Comparison of ENCODE assay signal across 9 cellular contexts in the genomic region with DNA sequence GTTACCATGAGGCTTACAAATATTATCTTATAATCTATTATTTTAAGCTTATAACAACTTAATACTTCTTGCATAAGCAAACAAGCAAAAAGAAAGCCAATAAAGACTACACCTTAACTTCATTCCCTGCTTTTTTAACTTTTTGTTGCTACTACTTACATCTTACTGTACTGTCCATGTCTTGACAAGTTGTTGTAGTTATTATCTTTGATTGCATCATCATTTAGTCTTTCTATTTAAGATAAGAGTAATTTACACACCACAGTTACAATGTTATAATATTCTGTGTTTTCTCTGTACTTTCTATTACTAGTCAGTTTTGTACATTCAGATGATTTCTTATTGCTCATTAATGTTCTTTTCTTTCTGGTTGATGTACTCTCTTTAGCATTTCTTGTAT.
"Had no signal": no experiment of that assay in that cellular context is flagged by ENCODE, and none has a peak within 500 bp of the region (broad histone marks: within the 10 kb centered on the region; RNA-seq: fewer than 3 reads in every experiment).

No MANE protein-coding gene starts in this region.

- H3K9me3 ChIP-seq: HAP-1 had no signal

- H3K4me2 ChIP-seq: KMS-11 had no signal

- H3K36me3 ChIP-seq: HAP-1 had no signal

- FAIRE-seq: HTR-8/SVneo had no signal

- H3K27ac ChIP-seq: GM23248, KMS-11 had no signal

- H2AFZ ChIP-seq: GM23248 had no signal

- H3K9ac ChIP-seq: GM23248, KMS-11 had no signal

- ATAC-seq: HCT116 had no signal

- H3K4me3 ChIP-seq: GM23248, HAP-1 had no signal

- H3K4me1 ChIP-seq: HAP-1 had no signal

- DNase-seq: GM23248, GOT3, H7, HFFc6, Karpas-422 had no signal
